1 cellular context compared by ENCODE assay signal in the genomic region with DNA sequence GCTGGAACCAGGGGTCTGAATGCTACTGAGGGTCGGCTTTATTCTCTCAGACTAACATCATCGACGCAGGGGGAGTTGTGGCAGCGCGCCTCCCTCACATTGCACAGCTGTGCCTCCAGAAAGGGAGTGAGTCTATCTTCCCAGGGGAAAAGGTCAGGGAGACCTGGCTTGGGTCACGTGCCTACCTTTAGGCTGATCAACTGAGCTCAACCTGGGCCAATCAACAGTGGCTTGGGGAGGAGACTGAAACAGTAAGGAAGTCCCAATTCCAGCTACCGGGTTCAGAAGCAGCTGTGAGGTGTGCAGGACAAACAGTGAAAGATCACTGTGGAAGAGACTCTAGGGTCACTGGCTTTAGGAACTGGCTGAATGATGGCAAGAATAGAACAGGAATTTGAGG.
A peak's percentile ranks its signal among the peaks of the same experiment; 100 is the strongest.
TF ChIP-seq lines count a peak whose summit lies in the region.

No MANE protein-coding gene starts in this region.

TF ChIP-seq in HepG2, 621 proteins besides CTCF, POLR2A, EP300 and RAD21 (continued from another document and continues in another):
- TF ChIP-seq, protein P1, sequence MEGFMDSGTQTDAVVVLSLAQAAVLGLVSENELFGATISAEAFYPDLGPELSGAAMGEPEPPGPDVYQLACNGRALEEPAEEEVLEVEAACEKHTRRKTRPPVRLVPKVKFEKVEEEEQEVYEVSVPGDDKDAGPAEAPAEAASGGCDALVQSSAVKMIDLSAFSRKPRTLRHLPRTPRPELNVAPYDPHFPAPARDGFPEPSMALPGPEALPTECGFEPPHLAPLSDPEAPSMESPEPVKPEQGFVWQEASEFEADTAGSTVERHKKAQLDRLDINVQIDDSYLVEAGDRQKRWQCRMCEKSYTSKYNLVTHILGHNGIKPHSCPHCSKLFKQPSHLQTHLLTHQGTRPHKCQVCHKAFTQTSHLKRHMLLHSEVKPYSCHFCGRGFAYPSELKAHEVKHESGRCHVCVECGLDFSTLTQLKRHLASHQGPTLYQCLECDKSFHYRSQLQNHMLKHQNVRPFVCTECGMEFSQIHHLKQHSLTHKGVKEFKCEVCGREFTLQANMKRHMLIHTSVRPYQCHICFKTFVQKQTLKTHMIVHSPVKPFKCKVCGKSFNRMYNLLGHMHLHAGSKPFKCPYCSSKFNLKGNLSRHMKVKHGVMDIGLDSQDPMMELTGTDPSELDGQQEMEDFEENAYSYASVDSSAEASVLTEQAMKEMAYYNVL (CRISPR knock-in tag; IDR thresholded peaks at IDR 0.05; ENCODE audit: borderline replicate concordance): 0 out of 2 replicates have a peak, but pooled peaks have one; percentile 32
- TF ChIP-seq SOX5 (CRISPR knock-in tag; IDR thresholded peaks at IDR 0.05; ENCODE audit: borderline replicate concordance) (peak; percentile 15; the same call in 1 of the 2 replicates), TFE3 (CRISPR knock-in tag; IDR thresholded peaks at IDR 0.05) (peak; percentile 68; the same call in 1 of the 2 replicates), ATF7 (IDR thresholded peaks at IDR 0.05) (no peak), ATF7 (CRISPR knock-in tag; IDR thresholded peaks at IDR 0.05) (no peak), KAT8 (CRISPR knock-in tag; IDR thresholded peaks at IDR 0.05) (peak; percentile 65; the same call in 1 of the 2 replicates), MEIS2 (CRISPR knock-in tag; IDR thresholded peaks at IDR 0.05) (peak; percentile 39; the same call in 1 of the 2 replicates), GABPB1 (CRISPR knock-in tag; IDR thresholded peaks at IDR 0.05) (peak; percentile 34; the same call in 1 of the 2 replicates), NFYB (CRISPR knock-in tag; IDR thresholded peaks at IDR 0.05) (peak; percentile 68), NCOA2 (CRISPR knock-in tag; IDR thresholded peaks at IDR 0.05) (peak; percentile 11; the same call in 1 of the 2 replicates), ERF (CRISPR knock-in tag; IDR thresholded peaks at IDR 0.05) (peak; percentile 34; the same call in 1 of the 2 replicates), NR2F1 (CRISPR knock-in tag; IDR thresholded peaks at IDR 0.05) (peak; percentile 25 to 58; a peak in 2 of 4 replicates), ZNF777 (CRISPR knock-in tag; IDR thresholded peaks at IDR 0.05) (peak; percentile 89), ZBTB20 (CRISPR knock-in tag; IDR thresholded peaks at IDR 0.05; ENCODE audit: borderline replicate concordance, low read depth) (0 out of 2 replicates have a peak, but pooled peaks have one; percentile 12), NR2C2 (CRISPR knock-in tag; IDR thresholded peaks at IDR 0.05; ENCODE audit: borderline replicate concordance) (peak; percentile 81), BHLHE40 (IDR thresholded peaks at IDR 0.05; ENCODE audit: low read length) (peak; percentile 93), ZNF232 (CRISPR knock-in tag; IDR thresholded peaks at IDR 0.05; ENCODE audit: borderline replicate concordance) (0 out of 2 replicates have a peak, but pooled peaks have one; percentile 28), GATAD2A (CRISPR knock-in tag; IDR thresholded peaks at IDR 0.05) (peak; percentile 40), GATAD1 (CRISPR knock-in tag; IDR thresholded peaks at IDR 0.05) (peak; percentile 64), FOXA1 (IDR thresholded peaks at IDR 0.05) (no peak), FOXA1 (CRISPR knock-in tag; IDR thresholded peaks at IDR 0.05) (0 out of 2 replicates have a peak, but pooled peaks have one; percentile 13), TP53 (CRISPR knock-in tag; conservative IDR thresholded peaks at IDR 0.05) (no peak), RXRB (CRISPR knock-in tag; IDR thresholded peaks at IDR 0.05; ENCODE audit: borderline replicate concordance) (0 out of 2 replicates have a peak, but pooled peaks have one; percentile 38), NR2F6 (IDR thresholded peaks at IDR 0.05) (peak; percentile 76), NR2F6 (CRISPR knock-in tag; IDR thresholded peaks at IDR 0.05) (peak; percentile 91), CEBPG (CRISPR knock-in tag; IDR thresholded peaks at IDR 0.05) (no peak), FOXP1 (IDR thresholded peaks at IDR 0.05) (no peak), FOXP1 (CRISPR knock-in tag; IDR thresholded peaks at IDR 0.05) (0 out of 2 replicates have a peak, but pooled peaks have one; percentile 6), ARHGAP35 (CRISPR knock-in tag; IDR thresholded peaks at IDR 0.05; ENCODE audit: borderline replicate concordance) (peak; percentile 52; the same call in 1 of the 2 replicates), RXRA (CRISPR knock-in tag; IDR thresholded peaks at IDR 0.05) (peak; percentile 80), ESRRA (CRISPR knock-in tag; IDR thresholded peaks at IDR 0.05; ENCODE audit: low read depth) (0 out of 2 replicates have a peak, but pooled peaks have one; percentile 60), GPN1 (CRISPR knock-in tag; IDR thresholded peaks at IDR 0.05; ENCODE audit: borderline replicate concordance) (no peak), POGZ (CRISPR knock-in tag; IDR thresholded peaks at IDR 0.05) (peak; percentile 90), ZNF143 (CRISPR knock-in tag; IDR thresholded peaks at IDR 0.05) (0 out of 2 replicates have a peak, but pooled peaks have one; percentile 24), ZFP62 (CRISPR knock-in tag; IDR thresholded peaks at IDR 0.05) (no peak), IKZF4 (CRISPR knock-in tag; IDR thresholded peaks at IDR 0.05; ENCODE audit: borderline replicate concordance, low read depth, not compliant biosample characterization) (no peak), GTF3A (CRISPR knock-in tag; conservative IDR thresholded peaks at IDR 0.05) (no peak), ELF3 (CRISPR knock-in tag; IDR thresholded peaks at IDR 0.05) (peak; percentile 21; the same call in 1 of the 2 replicates), RARA (CRISPR knock-in tag; IDR thresholded peaks at IDR 0.05) (peak; percentile 81), POLR2G (IDR thresholded peaks at IDR 0.05; ENCODE audit: low read depth, low read length) (peak; percentile 80), CCAR2 (optimal IDR thresholded peaks at IDR 0.05; ENCODE audit: low read depth, low read length) (no peak), PAXIP1 (CRISPR knock-in tag; conservative IDR thresholded peaks at IDR 0.05) (peak; percentile 65)
- TF ChIP-seq, protein P2, sequence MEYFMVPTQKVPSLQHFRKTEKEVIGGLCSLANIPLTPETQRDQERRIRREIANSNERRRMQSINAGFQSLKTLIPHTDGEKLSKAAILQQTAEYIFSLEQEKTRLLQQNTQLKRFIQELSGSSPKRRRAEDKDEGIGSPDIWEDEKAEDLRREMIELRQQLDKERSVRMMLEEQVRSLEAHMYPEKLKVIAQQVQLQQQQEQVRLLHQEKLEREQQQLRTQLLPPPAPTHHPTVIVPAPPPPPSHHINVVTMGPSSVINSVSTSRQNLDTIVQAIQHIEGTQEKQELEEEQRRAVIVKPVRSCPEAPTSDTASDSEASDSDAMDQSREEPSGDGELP (IDR thresholded peaks at IDR 0.05; ENCODE audit: borderline replicate concordance, low read depth): peak; percentile 89
- TF ChIP-seq, protein P3, sequence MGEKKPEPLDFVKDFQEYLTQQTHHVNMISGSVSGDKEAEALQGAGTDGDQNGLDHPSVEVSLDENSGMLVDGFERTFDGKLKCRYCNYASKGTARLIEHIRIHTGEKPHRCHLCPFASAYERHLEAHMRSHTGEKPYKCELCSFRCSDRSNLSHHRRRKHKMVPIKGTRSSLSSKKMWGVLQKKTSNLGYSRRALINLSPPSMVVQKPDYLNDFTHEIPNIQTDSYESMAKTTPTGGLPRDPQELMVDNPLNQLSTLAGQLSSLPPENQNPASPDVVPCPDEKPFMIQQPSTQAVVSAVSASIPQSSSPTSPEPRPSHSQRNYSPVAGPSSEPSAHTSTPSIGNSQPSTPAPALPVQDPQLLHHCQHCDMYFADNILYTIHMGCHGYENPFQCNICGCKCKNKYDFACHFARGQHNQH (CRISPR knock-in tag; IDR thresholded peaks at IDR 0.05): 0 out of 2 replicates have a peak, but pooled peaks have one; percentile 41
- TF ChIP-seq, protein P4, sequence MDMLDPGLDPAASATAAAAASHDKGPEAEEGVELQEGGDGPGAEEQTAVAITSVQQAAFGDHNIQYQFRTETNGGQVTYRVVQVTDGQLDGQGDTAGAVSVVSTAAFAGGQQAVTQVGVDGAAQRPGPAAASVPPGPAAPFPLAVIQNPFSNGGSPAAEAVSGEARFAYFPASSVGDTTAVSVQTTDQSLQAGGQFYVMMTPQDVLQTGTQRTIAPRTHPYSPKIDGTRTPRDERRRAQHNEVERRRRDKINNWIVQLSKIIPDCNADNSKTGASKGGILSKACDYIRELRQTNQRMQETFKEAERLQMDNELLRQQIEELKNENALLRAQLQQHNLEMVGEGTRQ (IDR thresholded peaks at IDR 0.05; ENCODE audit: low read depth, low read length): peak; percentile 87
- TF ChIP-seq, protein P4 (CRISPR knock-in tag; IDR thresholded peaks at IDR 0.05; ENCODE audit: borderline replicate concordance): peak; percentile 93; the same call in 1 of the 2 replicates
- TF ChIP-seq, protein P5, sequence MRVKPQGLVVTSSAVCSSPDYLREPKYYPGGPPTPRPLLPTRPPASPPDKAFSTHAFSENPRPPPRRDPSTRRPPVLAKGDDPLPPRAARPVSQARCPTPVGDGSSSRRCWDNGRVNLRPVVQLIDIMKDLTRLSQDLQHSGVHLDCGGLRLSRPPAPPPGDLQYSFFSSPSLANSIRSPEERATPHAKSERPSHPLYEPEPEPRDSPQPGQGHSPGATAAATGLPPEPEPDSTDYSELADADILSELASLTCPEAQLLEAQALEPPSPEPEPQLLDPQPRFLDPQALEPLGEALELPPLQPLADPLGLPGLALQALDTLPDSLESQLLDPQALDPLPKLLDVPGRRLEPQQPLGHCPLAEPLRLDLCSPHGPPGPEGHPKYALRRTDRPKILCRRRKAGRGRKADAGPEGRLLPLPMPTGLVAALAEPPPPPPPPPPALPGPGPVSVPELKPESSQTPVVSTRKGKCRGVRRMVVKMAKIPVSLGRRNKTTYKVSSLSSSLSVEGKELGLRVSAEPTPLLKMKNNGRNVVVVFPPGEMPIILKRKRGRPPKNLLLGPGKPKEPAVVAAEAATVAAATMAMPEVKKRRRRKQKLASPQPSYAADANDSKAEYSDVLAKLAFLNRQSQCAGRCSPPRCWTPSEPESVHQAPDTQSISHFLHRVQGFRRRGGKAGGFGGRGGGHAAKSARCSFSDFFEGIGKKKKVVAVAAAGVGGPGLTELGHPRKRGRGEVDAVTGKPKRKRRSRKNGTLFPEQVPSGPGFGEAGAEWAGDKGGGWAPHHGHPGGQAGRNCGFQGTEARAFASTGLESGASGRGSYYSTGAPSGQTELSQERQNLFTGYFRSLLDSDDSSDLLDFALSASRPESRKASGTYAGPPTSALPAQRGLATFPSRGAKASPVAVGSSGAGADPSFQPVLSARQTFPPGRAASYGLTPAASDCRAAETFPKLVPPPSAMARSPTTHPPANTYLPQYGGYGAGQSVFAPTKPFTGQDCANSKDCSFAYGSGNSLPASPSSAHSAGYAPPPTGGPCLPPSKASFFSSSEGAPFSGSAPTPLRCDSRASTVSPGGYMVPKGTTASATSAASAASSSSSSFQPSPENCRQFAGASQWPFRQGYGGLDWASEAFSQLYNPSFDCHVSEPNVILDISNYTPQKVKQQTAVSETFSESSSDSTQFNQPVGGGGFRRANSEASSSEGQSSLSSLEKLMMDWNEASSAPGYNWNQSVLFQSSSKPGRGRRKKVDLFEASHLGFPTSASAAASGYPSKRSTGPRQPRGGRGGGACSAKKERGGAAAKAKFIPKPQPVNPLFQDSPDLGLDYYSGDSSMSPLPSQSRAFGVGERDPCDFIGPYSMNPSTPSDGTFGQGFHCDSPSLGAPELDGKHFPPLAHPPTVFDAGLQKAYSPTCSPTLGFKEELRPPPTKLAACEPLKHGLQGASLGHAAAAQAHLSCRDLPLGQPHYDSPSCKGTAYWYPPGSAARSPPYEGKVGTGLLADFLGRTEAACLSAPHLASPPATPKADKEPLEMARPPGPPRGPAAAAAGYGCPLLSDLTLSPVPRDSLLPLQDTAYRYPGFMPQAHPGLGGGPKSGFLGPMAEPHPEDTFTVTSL (CRISPR knock-in tag; IDR thresholded peaks at IDR 0.05; ENCODE audit: borderline replicate concordance): no peak
